Comparison of ENCODE assay signal across 8 cellular contexts in the genomic region with DNA sequence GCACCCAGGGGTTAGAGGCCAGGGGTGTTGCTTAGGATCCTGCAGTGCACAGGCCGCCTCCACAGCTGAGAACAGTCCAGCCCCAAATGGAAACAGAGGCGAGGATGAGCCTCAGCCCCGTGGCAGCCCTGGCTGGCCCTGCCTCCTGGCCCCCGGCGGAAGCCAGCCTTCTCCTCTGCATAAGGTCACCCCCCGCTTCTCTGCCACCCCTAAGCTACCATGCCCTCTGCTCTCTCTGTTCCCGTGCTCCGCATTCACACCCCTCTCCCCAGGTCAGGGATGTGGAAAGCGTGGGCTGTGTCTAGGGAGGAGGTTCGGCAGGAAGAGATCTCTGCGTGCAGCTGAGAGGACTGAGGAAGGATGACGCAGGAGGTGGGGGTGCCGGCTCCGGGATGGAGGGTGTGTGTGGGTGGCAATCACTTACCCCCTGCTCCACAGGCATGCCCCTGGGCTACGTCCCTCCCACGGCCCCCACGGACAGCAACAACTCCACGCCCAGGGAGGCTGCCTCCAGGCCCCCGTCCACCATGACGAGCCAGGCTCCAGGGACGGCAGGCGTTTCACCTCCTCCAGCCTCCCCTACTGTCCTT. TPM values are rescaled to one million over a fixed set of nuclear protein-coding genes. Genes with fewer than 3 reads are reported as not detected.
DNase-seq lines count a peak whose midpoint lies in the region; ATAC-seq lines count a peak whose summit lies in the region.
"Had no signal": no experiment of that assay in that cellular context is flagged by ENCODE, and none has a peak within 500 bp of the region (broad histone marks: within the 10 kb centered on the region; RNA-seq: fewer than 3 reads in every experiment).

No MANE protein-coding gene starts in this region.

- no peaks in the 10 kb centered on the region for H3K36me3 Mint-ChIP-seq in activated T-cell treated with anti-CD3 and anti-CD28 coated beads, Interleukin-2, amount 50 U/mL, for 72 hours (ENCODE audit: insufficient read depth in 2 of 2)

- peak in 1 of 2 donors; percentile 26 for ATAC-seq in activated T-cell treated with anti-CD3 and anti-CD28 coated beads, Interleukin-2, amount 50 U/mL, for 72 hours (replicated peaks in 1 of 2)
- no peak for ATAC-seq in HG02870 (IDR thresholded peaks at IDR 0.05; ENCODE audit: unreplicated experiment)

- H3K4me1 Mint-ChIP-seq in activated T-cell treated with anti-CD3 and anti-CD28 coated beads, Interleukin-2, amount 50 U/mL, for 72 hours (ENCODE audit: low read depth) = no peaks in the 10 kb centered on the region

- H3K27me3 Mint-ChIP-seq in activated T-cell treated with anti-CD3 and anti-CD28 coated beads, Interleukin-2, amount 50 U/mL, for 72 hours (ENCODE audit: low read depth) = no peaks in the 10 kb centered on the region

- H3K27ac Mint-ChIP-seq in activated T-cell treated with anti-CD3 and anti-CD28 coated beads, Interleukin-2, amount 50 U/mL, for 72 hours = no peak overlapping the region

- no peak for DNase-seq in activated T-cell treated with anti-CD3 and anti-CD28 coated beads, Interleukin-2, amount 50 U/mL, for 72 hours
- DNase-seq in activated T-cell treated with anti-CD3 and anti-CD28 coated beads, Interleukin-2, amount 50 U/mL, for 48 hours = no peak
- DNase-seq in hepatic stellate cell (ENCODE audit: low spot score) (peak; percentile 96), ureter (ENCODE audit: low spot score) (peak; percentile 53), NOMO-1 treated with dmso at 0.1 percent for 144 hours (lab: John Stamatoyannopoulos, UW; ENCODE audit: unreplicated experiment) (no peak)
- DNase-seq: stimulated activated CD4-positive, alpha-beta T cell treated with anti-CD3 and anti-CD28 coated beads, Interleukin-2, amount 100 ng/mL, for 24 hours had no signal

- no peaks in the 10 kb centered on the region for H3K9me3 Mint-ChIP-seq in activated T-cell treated with anti-CD3 and anti-CD28 coated beads, Interleukin-2, amount 50 U/mL, for 72 hours

- H3K4me3 Mint-ChIP-seq in activated T-cell treated with anti-CD3 and anti-CD28 coated beads, Interleukin-2, amount 50 U/mL, for 72 hours = peak overlapping the region; percentile 6 to 62

RNA-seq across cellular contexts. Expression of a gene that starts 6.0 kb away (rescaled TPM):
- 1 to 10 TPM; 1.2 to 1.7 TPM for total RNA-seq in activated T-cell treated with anti-CD3 and anti-CD28 coated beads, Interleukin-2, amount 50 U/mL, for 72 hours
- total RNA-seq in ureter = 15.2 TPM

RNA-seq across cellular contexts. Expression of a gene that starts 9.3 kb away (rescaled TPM):
- 10 to 100 TPM; 19.2 to 20.5 TPM for total RNA-seq in activated T-cell treated with anti-CD3 and anti-CD28 coated beads, Interleukin-2, amount 50 U/mL, for 72 hours
- 14.2 TPM for total RNA-seq in ureter

RNA-seq across cellular contexts. Expression of a gene that starts 17.9 kb away (rescaled TPM):
- 1 to 10 TPM; 7.9 to 9.0 TPM for total RNA-seq in activated T-cell treated with anti-CD3 and anti-CD28 coated beads, Interleukin-2, amount 50 U/mL, for 72 hours
- 7.4 TPM for total RNA-seq in ureter

RNA-seq across cellular contexts. Expression of a gene that starts 29.7 kb away (rescaled TPM):
- total RNA-seq in activated T-cell treated with anti-CD3 and anti-CD28 coated beads, Interleukin-2, amount 50 U/mL, for 72 hours = not detected
- total RNA-seq in ureter = not detected
- total RNA-seq: glomerular endothelial cell had no signal

RNA-seq across cellular contexts. Expression of a gene that starts 32.8 kb away (rescaled TPM):
- total RNA-seq in activated T-cell treated with anti-CD3 and anti-CD28 coated beads, Interleukin-2, amount 50 U/mL, for 72 hours = 10 to 100 TPM; 19.5 to 20.3 TPM
- total RNA-seq in ureter = 48.4 TPM

Comparison
In these comparisons a context has a peak if more than half of its experiments do, and no peak if none do; other contexts are left out.
1. DNase-seq: peak in hepatic stellate cell (single experiment) and ureter (single experiment); none in activated T-cell treated with anti-CD3 and anti-CD28 coated beads, Interleukin-2, amount 50 U/mL, for 72 hours (0 of 2), activated T-cell treated with anti-CD3 and anti-CD28 coated beads, Interleukin-2, amount 50 U/mL, for 48 hours (0 of 2) and NOMO-1 treated with dmso at 0.1 percent for 144 hours (single experiment).